21 cellular contexts compared by ENCODE assay signal in genomic region chr2:99171377-99172140, GRCh38. TPM values are rescaled to one million over a fixed set of nuclear protein-coding genes. Genes with fewer than 3 reads are reported as not detected.
"Had no signal": no experiment of that assay in that cellular context is flagged by ENCODE, and none has a peak within 500 bp of the region (broad histone marks: within the 10 kb centered on the region; RNA-seq: fewer than 3 reads in every experiment).

No MANE protein-coding gene starts in this region.

- H3K27ac Mint-ChIP-seq: activated T-helper 2 cell treated with anti-CD3 and anti-CD28 coated beads, Interferon-gamma antibody, Interleukin-2, Interleukin-4, amounts not matched to agents 10 μg/mL and 5 μg/mL and 100 μg/mL, durations not matched to agents 14 hours and 24 hours and 36 hours; nephron; WTC11 had no signal

- H3K27me3 ChIP-seq: brain microvascular endothelial cell, colonic mucosa, spleen, tibial nerve had no signal

- H3K4me1 Mint-ChIP-seq: nephron, WTC11 had no signal

- ATAC-seq: lower lobe of right lung, WTC11 had no signal

- H3K27ac ChIP-seq: brain microvascular endothelial cell, colonic mucosa, lower lobe of right lung, spleen, tibial nerve had no signal

- H3K4me3 Mint-ChIP-seq: nephron, WTC11 had no signal

- H3K9me3 ChIP-seq: colonic mucosa, lower lobe of right lung, SK-N-SH, spleen, tibial nerve had no signal

- DNase-seq: activated CD4-positive, alpha-beta T cell treated with anti-CD3 and anti-CD28 coated beads for 4 hours; activated CD8-positive, alpha-beta memory T cell treated with anti-CD3 and anti-CD28 coated beads for 24 hours; aorta; brain microvascular endothelial cell; central memory CD4-positive, alpha-beta T cell; colonic mucosa; erythroblast; foreskin melanocyte; glutamatergic neuron; hippocampal formation; islet precursor cell; lower lobe of right lung; nucleus accumbens; SK-N-SH; spleen; stimulated activated CD4-positive, alpha-beta T cell treated with anti-CD3 and anti-CD28 coated beads, Interleukin-4, amount 100 ng/mL, for 4 hours; stimulated activated naive CD4-positive, alpha-beta T cell had no signal

- H3K9me3 Mint-ChIP-seq: activated T-helper 2 cell treated with anti-CD3 and anti-CD28 coated beads, Interferon-gamma antibody, Interleukin-2, Interleukin-4, amounts not matched to agents 10 μg/mL and 5 μg/mL and 100 μg/mL, durations not matched to agents 14 hours and 24 hours and 36 hours; nephron; WTC11 had no signal

RNA-seq across cellular contexts. Expression of gene C2orf15, which starts 30.1 kb away (rescaled TPM):
- total RNA-seq: activated T-helper 2 cell treated with anti-CD3 and anti-CD28 coated beads, Interferon-gamma antibody, Interleukin-2, Interleukin-4, amounts not matched to agents 10 μg/mL and 5 μg/mL and 100 μg/mL, durations not matched to agents 14 hours and 24 hours and 36 hours had no signal
